ENCODE assay signal across 13 cellular contexts in the genomic region with DNA sequence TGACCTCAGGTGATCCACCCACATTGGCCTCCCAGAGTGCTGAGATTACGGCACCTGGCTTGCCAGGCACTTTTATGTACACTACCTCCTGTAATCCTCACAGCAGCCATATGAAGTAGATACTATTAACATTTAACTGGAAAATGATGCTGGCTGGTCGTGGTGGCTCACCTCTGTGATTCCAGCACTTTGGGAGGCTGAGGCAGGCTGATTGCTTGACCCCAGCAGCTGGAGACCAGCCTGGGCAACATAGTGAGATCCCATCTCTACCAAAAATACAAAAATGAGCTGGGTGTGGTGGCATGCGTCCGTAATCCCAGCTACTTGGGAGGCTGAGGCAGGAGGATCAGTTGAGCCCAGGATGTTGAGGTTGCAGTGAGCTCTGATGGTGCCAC. TPM values are rescaled to one million over a fixed set of nuclear protein-coding genes. Genes with fewer than 3 reads are reported as not detected.
"Had no signal": no experiment of that assay in that cellular context is flagged by ENCODE, and none has a peak within 500 bp of the region (broad histone marks: within the 10 kb centered on the region; RNA-seq: fewer than 3 reads in every experiment).

No MANE protein-coding gene starts in this region.

- H3K9me3 ChIP-seq: neutrophil had no signal

- H3K27ac ChIP-seq: neutrophil had no signal

- H3K27me3 ChIP-seq: neutrophil had no signal

- DNase-seq: activated CD4-positive, alpha-beta T cell treated with anti-CD3 and anti-CD28 coated beads for 1 hour; activated CD4-positive, alpha-beta T cell treated with anti-CD3 and anti-CD28 coated beads, Interleukin-2, amount 50 U/mL, for 4 hours; activated effector memory CD4-positive, alpha-beta T cell treated with anti-CD3 and anti-CD28 coated beads, Interleukin-2, amount 50 U/mL, for 16 hours; activated T-cell treated with anti-CD3 and anti-CD28 coated beads, Interleukin-2, amount 50 U/mL, for 48 hours; effector memory CD8-positive, alpha-beta T cell; naive thymus-derived CD8-positive, alpha-beta T cell; retina; stimulated activated CD4-positive, alpha-beta T cell treated with anti-CD3 and anti-CD28 coated beads, Interleukin-4, amount 100 ng/mL, for 4 hours; stimulated activated CD8-positive, alpha-beta memory T cell treated with anti-CD3 and anti-CD28 coated beads, Interleukin-4, amount 100 ng/mL, for 48 hours; stimulated activated naive CD4-positive, alpha-beta T cell treated with Interleukin-2 at 50 U/mL for 16 hours; T-helper 1 cell had no signal

RNA-seq across cellular contexts. Expression of a gene that starts 33.3 kb away (rescaled TPM):
- total RNA-seq: skeletal muscle tissue had no signal
